ENCODE assay signal across 1 cellular context in the genomic region with DNA sequence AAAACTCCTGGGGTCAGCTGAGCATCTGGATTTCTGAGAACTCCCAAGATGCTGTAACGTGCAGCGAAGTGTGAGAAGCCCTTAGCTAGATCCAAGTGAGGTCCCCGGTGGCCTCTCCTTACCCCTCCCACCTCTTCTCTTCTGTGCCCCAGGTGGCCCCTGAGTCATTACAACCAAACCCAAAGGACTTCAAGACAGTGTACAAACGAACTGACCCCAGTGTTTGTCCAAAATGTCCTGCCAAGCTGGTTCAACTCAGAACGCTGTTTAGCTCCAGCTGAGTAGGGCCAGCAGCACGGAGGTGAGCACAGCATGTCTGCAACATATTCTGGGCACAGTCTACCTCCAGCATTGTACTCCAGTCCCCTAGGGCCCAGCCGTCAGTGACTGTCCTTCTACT.
TF ChIP-seq lines count a peak whose summit lies in the region.

No MANE protein-coding gene starts in this region.

TF ChIP-seq in HEK293, 187 proteins besides CTCF, POLR2A, EP300 and RAD21 (continued from another document):
- TF ChIP-seq, protein P1, sequence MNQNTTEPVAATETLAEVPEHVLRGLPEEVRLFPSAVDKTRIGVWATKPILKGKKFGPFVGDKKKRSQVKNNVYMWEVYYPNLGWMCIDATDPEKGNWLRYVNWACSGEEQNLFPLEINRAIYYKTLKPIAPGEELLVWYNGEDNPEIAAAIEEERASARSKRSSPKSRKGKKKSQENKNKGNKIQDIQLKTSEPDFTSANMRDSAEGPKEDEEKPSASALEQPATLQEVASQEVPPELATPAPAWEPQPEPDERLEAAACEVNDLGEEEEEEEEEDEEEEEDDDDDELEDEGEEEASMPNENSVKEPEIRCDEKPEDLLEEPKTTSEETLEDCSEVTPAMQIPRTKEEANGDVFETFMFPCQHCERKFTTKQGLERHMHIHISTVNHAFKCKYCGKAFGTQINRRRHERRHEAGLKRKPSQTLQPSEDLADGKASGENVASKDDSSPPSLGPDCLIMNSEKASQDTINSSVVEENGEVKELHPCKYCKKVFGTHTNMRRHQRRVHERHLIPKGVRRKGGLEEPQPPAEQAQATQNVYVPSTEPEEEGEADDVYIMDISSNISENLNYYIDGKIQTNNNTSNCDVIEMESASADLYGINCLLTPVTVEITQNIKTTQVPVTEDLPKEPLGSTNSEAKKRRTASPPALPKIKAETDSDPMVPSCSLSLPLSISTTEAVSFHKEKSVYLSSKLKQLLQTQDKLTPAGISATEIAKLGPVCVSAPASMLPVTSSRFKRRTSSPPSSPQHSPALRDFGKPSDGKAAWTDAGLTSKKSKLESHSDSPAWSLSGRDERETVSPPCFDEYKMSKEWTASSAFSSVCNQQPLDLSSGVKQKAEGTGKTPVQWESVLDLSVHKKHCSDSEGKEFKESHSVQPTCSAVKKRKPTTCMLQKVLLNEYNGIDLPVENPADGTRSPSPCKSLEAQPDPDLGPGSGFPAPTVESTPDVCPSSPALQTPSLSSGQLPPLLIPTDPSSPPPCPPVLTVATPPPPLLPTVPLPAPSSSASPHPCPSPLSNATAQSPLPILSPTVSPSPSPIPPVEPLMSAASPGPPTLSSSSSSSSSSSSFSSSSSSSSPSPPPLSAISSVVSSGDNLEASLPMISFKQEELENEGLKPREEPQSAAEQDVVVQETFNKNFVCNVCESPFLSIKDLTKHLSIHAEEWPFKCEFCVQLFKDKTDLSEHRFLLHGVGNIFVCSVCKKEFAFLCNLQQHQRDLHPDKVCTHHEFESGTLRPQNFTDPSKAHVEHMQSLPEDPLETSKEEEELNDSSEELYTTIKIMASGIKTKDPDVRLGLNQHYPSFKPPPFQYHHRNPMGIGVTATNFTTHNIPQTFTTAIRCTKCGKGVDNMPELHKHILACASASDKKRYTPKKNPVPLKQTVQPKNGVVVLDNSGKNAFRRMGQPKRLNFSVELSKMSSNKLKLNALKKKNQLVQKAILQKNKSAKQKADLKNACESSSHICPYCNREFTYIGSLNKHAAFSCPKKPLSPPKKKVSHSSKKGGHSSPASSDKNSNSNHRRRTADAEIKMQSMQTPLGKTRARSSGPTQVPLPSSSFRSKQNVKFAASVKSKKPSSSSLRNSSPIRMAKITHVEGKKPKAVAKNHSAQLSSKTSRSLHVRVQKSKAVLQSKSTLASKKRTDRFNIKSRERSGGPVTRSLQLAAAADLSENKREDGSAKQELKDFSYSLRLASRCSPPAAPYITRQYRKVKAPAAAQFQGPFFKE (tag by site-specific recombination; IDR thresholded peaks at IDR 0.05; ENCODE audit: borderline replicate concordance), result no peak
